ENCODE assay signal across 1 cellular context in genomic region chr17:50550661-50551432, GRCh38.
A peak's percentile ranks its signal among the peaks of the same experiment; 100 is the strongest.
TF ChIP-seq lines count a peak whose summit lies in the region.

No MANE protein-coding gene starts in this region.

TF ChIP-seq in SK-N-SH, 30 proteins besides CTCF, POLR2A, EP300 and RAD21 (continued from another document):
- no peak for TF ChIP-seq IRF3 (IDR thresholded peaks at IDR 0.05; ENCODE audit: low read depth, low read length)
- TF ChIP-seq TEAD4 (IDR thresholded peaks at IDR 0.05; ENCODE audit: borderline replicate concordance, insufficient read depth) = no peak
- TF ChIP-seq RXRA (IDR thresholded peaks at IDR 0.05; ENCODE audit: borderline replicate concordance, low read depth) = no peak
- TF ChIP-seq REST (IDR thresholded peaks at IDR 0.05; ENCODE audit: low read depth, low read length) = no peak
- no peak for TF ChIP-seq TAF1 (IDR thresholded peaks at IDR 0.05; ENCODE audit: borderline replicate concordance, low read depth, low read length)
- no peak for TF ChIP-seq JUND (IDR thresholded peaks at IDR 0.05)
- no peak for TF ChIP-seq POLR2AphosphoS5 (IDR thresholded peaks at IDR 0.05; ENCODE audit: low read depth, low read length)
- TF ChIP-seq SIN3A (IDR thresholded peaks at IDR 0.05; ENCODE audit: borderline replicate concordance, low read depth, low read length) = no peak
- 0 out of 2 replicates have a peak, but pooled peaks have one; percentile 46 for TF ChIP-seq MXI1 (IDR thresholded peaks at IDR 0.05; ENCODE audit: low read depth, low read length)
- no peak for TF ChIP-seq TCF12 (IDR thresholded peaks at IDR 0.05)
- peak; percentile 99 for TF ChIP-seq SMC3 (IDR thresholded peaks at IDR 0.05; ENCODE audit: low read depth, low read length)
- TF ChIP-seq USF1 (IDR thresholded peaks at IDR 0.05; ENCODE audit: borderline replicate concordance, low read depth) = no peak; the same call in 1 of the 2 replicates
- TF ChIP-seq MAX (IDR thresholded peaks at IDR 0.05; ENCODE audit: low read depth) = no peak
- no peak for TF ChIP-seq CHD2 (IDR thresholded peaks at IDR 0.05; ENCODE audit: low read length, partially characterized antibody)
- TF ChIP-seq NRF1 (IDR thresholded peaks at IDR 0.05; ENCODE audit: low read depth, low read length) = 0 out of 2 replicates have a peak, but pooled peaks have one; percentile 12
- TF ChIP-seq MEF2A (IDR thresholded peaks at IDR 0.05; ENCODE audit: borderline replicate concordance, low read depth) = no peak
- no peak for TF ChIP-seq RFX5 (IDR thresholded peaks at IDR 0.05; ENCODE audit: low read length)
- peak; percentile 22; the same call in 1 of the 2 replicates for TF ChIP-seq USF2 (IDR thresholded peaks at IDR 0.05; ENCODE audit: borderline replicate concordance, low read depth, low read length)
- TF ChIP-seq ZBTB33 (IDR thresholded peaks at IDR 0.05; ENCODE audit: borderline replicate concordance, low read depth) = no peak
- TF ChIP-seq FOXJ3 (CRISPR knock-in tag; IDR thresholded peaks at IDR 0.05) = no peak
